ENCODE assay signal across 8 cellular contexts in genomic region chr13:99500839-99501134, GRCh38. TPM values are rescaled to one million over a fixed set of nuclear protein-coding genes. Genes with fewer than 3 reads are reported as not detected.
A peak's percentile ranks its signal among the peaks of the same experiment; 100 is the strongest.
DNase-seq lines count a peak whose midpoint lies in the region; ATAC-seq, FAIRE-seq and TF ChIP-seq lines count a peak whose summit lies in the region.

No MANE protein-coding gene starts in this region.

- peaks cover 42% of the 10 kb centered on the region for H3K36me3 Mint-ChIP-seq in effector memory CD8-positive, alpha-beta T cell (ENCODE audit: insufficient read depth)
- peaks cover 1% of the 10 kb centered on the region for H3K36me3 Mint-ChIP-seq in osteocyte (ENCODE audit: unreplicated experiment)

- TF ChIP-seq POLR2A in A549 (IDR thresholded peaks at IDR 0.05; ENCODE audit: low read length): no peak

- TF ChIP-seq EP300 in A549 (IDR thresholded peaks at IDR 0.05): no peak

- H3K27me3 Mint-ChIP-seq in effector memory CD8-positive, alpha-beta T cell: no peaks in the 10 kb centered on the region
- H3K27me3 Mint-ChIP-seq in osteocyte (ENCODE audit: unreplicated experiment): no peaks in the 10 kb centered on the region

- H3K27ac Mint-ChIP-seq in effector memory CD8-positive, alpha-beta T cell: peak overlapping the region; percentile 97 to 99
- peak overlapping the region; percentile 93 for H3K27ac Mint-ChIP-seq in osteocyte (ENCODE audit: unreplicated experiment)

- no peaks in the 10 kb centered on the region for H3K9me3 ChIP-seq in A549

- DNase-seq in A549 (ENCODE audit: low read depth in 1 of 2, low spot score in 1 of 2) (no peak), LNCaP clone FGC (ENCODE audit: low read depth) (no peak), osteocyte (ENCODE audit: extremely low spot score, unreplicated experiment) (no peak), HPDE6-E6E7 (ENCODE audit: extremely low spot score) (no peak), NCI-H345 treated with DMSO at 0.1 percent for 48 hours (lab: John Stamatoyannopoulos, UW; ENCODE audit: unreplicated experiment) (no peak)
- DNase-seq in effector memory CD8-positive, alpha-beta T cell: no peak

- peaks cover 29% of the 10 kb centered on the region for H3K4me1 ChIP-seq in A549

- H3K4me1 Mint-ChIP-seq in effector memory CD8-positive, alpha-beta T cell (ENCODE audit: low read depth in 2 of 2): peaks cover 46 to 73% of the 10 kb centered on the region in 2 donors
- H3K4me1 Mint-ChIP-seq in osteocyte (ENCODE audit: unreplicated experiment): peaks cover 58% of the 10 kb centered on the region

- POLR2A ChIA-PET in A549 (lab: Yijun Ruan, JAX): interaction anchor here (0.8 kb wide), 1 partner anchor 47 kb away, joined by 3 read pairs; no protein-coding TSS in a partner anchor

- peak overlapping the region; percentile 94 for H3K4me2 ChIP-seq in A549

- peak overlapping the region; percentile 90 to 95 for H3K27ac ChIP-seq in A549

- H3K4me3 ChIP-seq in A549 (peak overlapping the region; percentile 92), LNCaP clone FGC (ENCODE audit: low read depth, low read length) (peak overlapping the region; percentile 75)

- H3K4me3 Mint-ChIP-seq in effector memory CD8-positive, alpha-beta T cell: peak overlapping the region; percentile 95 to 98
- peak overlapping the region; percentile 96 for H3K4me3 Mint-ChIP-seq in osteocyte (ENCODE audit: unreplicated experiment)

- FAIRE-seq in A549 (lab: Jason Lieb, UNC): no peak

- TF ChIP-seq RAD21 in A549 (conservative IDR thresholded peaks at IDR 0.05 in 1 of 2, IDR thresholded peaks at IDR 0.05 in 1 of 2): no peak

- ATAC-seq in A549: peak; percentile 32 to 35
- peak; percentile 6 for ATAC-seq in GM19397 (IDR thresholded peaks at IDR 0.05; ENCODE audit: unreplicated experiment)
- ATAC-seq in effector memory CD8-positive, alpha-beta T cell (replicated peaks): no peak
- no peak for ATAC-seq in GM18873 (IDR thresholded peaks at IDR 0.05; ENCODE audit: low FRiP score, unreplicated experiment)

- WGBS in A549 (ENCODE audit: missing lambda C conversion rate): 3% methylated on average over 7 of the region's 7 CpGs

- CTCF ChIA-PET in A549 (lab: Yijun Ruan, JAX): interaction anchor here (0.8 to 1.4 kb wide), 3 partner anchors 53 to 231 kb away, joined by 3 to 4 read pairs (median 4); no protein-coding TSS in a partner anchor

- no peaks in the 10 kb centered on the region for H3K9me3 Mint-ChIP-seq in effector memory CD8-positive, alpha-beta T cell
- H3K9me3 Mint-ChIP-seq in osteocyte (ENCODE audit: unreplicated experiment): no peaks in the 10 kb centered on the region

- TF ChIP-seq CTCF in A549 (IDR thresholded peaks at IDR 0.05) (no peak), LNCaP clone FGC (IDR thresholded peaks at IDR 0.05; ENCODE audit: control insufficient read depth, extremely low read depth, insufficient read depth) (no peak), osteocyte (IDR thresholded peaks at IDR 0.05) (no peak)

TF ChIP-seq in A549, 52 proteins besides CTCF, POLR2A, EP300 and RAD21:
- TF ChIP-seq ZSCAN20 (CRISPR knock-in tag; IDR thresholded peaks at IDR 0.05): no peak

RNA-seq across cellular contexts. Expression of gene TM9SF2, which starts 0.5 kb away (rescaled TPM):
- 88.2 and 114 TPM in 2 replicates for polyA plus RNA-seq in A549 (2011; rRNA removed)
- 14.9 and 18.4 TPM in 2 replicates for polyA plus RNA-seq in A549 (2012; cell fraction: cytosol; rRNA removed)
- polyA plus RNA-seq in A549 (2012; cell fraction: nucleus; rRNA removed): 18.4 and 28.1 TPM in 2 replicates
- 52.5 to 61.4 TPM (median 58.8 TPM) in 3 replicates for polyA plus RNA-seq in A549 (2017; fragmentation: RNase III; extraction: RNeasy Plus Mini Kit Qiagen cat#74134 plus additional on column Dnase treatment)
- 51.9 and 52.6 TPM in 2 replicates for polyA minus RNA-seq in A549 (2011; rRNA and poly(A)+ RNA removed)
- total RNA-seq in osteocyte: 122 and 130 TPM in 2 replicates

Comparison
In these comparisons a context has a peak if more than half of its experiments do, and no peak if none do; other contexts are left out.
1. ATAC-seq: peak in A549 (2 of 2) and GM19397 (single experiment); none in effector memory CD8-positive, alpha-beta T cell (single experiment) and GM18873 (single experiment).